25 cellular contexts compared by ENCODE assay signal in genomic region chr12:65164774-65165173, GRCh38. TPM values are rescaled to one million over a fixed set of nuclear protein-coding genes. Genes with fewer than 3 reads are reported as not detected.
"Had no signal": no experiment of that assay in that cellular context is flagged by ENCODE, and none has a peak within 500 bp of the region (broad histone marks: within the 10 kb centered on the region; RNA-seq: fewer than 3 reads in every experiment).

No MANE protein-coding gene starts in this region.

- FAIRE-seq: kidney, urothelium cell line had no signal

- H3K4me3 ChIP-seq: dorsolateral prefrontal cortex, gastrocnemius medialis, lung, ovary, psoas muscle, skin epidermis, spleen, thoracic aorta, tibial nerve, upper lobe of left lung had no signal

- H3K4me1 ChIP-seq: gastrocnemius medialis had no signal

- H3K9me3 ChIP-seq: gastrocnemius medialis, ovary, psoas muscle, spleen, thoracic aorta, tibial nerve, upper lobe of left lung had no signal

- H3K27me3 ChIP-seq: ovary, spleen, upper lobe of left lung had no signal

- DNase-seq: cortex of kidney; dorsolateral prefrontal cortex; effector CD4-positive, alpha-beta T cell; foreskin fibroblast; gastrocnemius medialis; head of caudate nucleus; kidney; natural killer cell; occipital lobe; ovary; posterior cingulate gyrus; psoas muscle; right cardiac atrium; spleen; stimulated activated naive B cell treated with anti-CD40 and anti-IgM and Interleukin-4, amounts not matched to agents 10 μg/mL and 1 μg/mL and 100 μg/mL, for 72 hours; upper lobe of left lung had no signal

- H3K27ac ChIP-seq: dorsolateral prefrontal cortex, gastrocnemius medialis, ovary, psoas muscle, skin epidermis, spleen, thoracic aorta, tibial nerve, upper lobe of left lung had no signal

- H3K36me3 ChIP-seq: gastrocnemius medialis, ovary, spleen, thoracic aorta, tibial nerve, upper lobe of left lung had no signal

RNA-seq across cellular contexts. Expression of gene WIF1, which starts 43.7 kb away (rescaled TPM):
- total RNA-seq: gastrocnemius medialis, glomerular endothelial cell, kidney, liver, mononuclear cell, natural killer cell, psoas muscle, renal cortical epithelial cell, spleen, thoracic aorta, tibial nerve had no signal
- polyA plus RNA-seq: liver had no signal
